ENCODE assay signal across 24 cellular contexts in the genomic region with DNA sequence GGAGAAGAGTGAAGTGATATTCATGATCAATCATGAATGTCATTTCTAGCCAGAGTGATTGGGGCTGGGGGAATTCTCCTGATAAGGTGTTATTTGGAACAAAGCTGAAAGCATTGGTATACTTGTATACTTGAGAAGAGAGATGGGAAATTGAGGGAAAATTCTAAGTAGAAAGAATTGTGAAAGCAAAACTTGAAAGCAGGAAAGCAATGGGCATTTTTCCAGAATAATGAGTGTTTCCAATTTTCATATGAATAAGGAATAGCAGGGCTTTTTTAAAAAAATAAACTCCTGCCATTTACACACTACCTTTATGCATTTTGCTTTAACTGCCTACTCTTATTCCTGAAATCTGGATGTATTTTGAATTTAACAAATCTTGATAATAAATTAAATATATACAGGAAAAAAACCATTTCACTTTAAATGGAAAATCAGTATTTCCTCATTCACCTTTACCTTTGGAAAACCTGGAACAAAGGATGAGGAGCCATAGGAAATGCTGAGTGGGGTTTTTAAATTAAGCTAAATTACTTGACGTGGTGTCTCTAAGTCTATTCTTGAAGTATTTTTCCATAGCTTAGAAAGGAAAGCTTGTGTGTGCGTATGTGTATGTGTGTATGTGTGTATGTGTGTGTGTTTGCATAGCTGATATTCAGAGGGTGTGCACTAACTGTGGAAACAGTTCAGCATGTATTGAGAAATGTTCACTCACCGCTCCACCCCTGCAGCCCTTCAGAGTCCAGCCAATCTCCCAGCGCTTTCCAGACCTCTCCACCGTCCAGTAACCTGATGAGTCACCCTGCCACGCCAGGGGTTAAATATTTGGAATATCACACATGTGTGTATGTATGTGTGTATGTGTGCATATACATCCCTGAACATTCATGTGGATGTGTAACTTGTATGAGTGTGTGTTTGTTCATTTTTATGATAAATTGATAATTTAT.
DNase-seq lines count a peak whose midpoint lies in the region; ATAC-seq, FAIRE-seq and TF ChIP-seq lines count a peak whose summit lies in the region.
"Had no signal": no experiment of that assay in that cellular context is flagged by ENCODE, and none has a peak within 500 bp of the region (broad histone marks: within the 10 kb centered on the region; RNA-seq: fewer than 3 reads in every experiment).

No MANE protein-coding gene starts in this region.

- H3K4me2 ChIP-seq in astrocyte (ENCODE audit: low read length) = peak overlapping the region; percentile 15
- H3K4me2 ChIP-seq in hepatocyte = no peak overlapping the region
- H3K4me2 ChIP-seq: A549 had no signal

- H3K4me3 Mint-ChIP-seq in astrocyte (ENCODE audit: unreplicated experiment) = no peak overlapping the region
- H3K4me3 Mint-ChIP-seq: activated CD4-positive, alpha-beta T cell treated with anti-CD3 and anti-CD28 coated beads for 36 hours; endodermal cell; H9; IgD-negative memory B cell had no signal

- no peak overlapping the region for H3K27ac ChIP-seq in astrocyte (ENCODE audit: low read depth, low read length)
- no peak overlapping the region for H3K27ac ChIP-seq in hepatocyte
- H3K27ac ChIP-seq: A549, thyroid gland had no signal

- H3K27me3 ChIP-seq in astrocyte (ENCODE audit: insufficient read depth, low read length) (no peaks in the 10 kb centered on the region), hepatocyte (no peaks in the 10 kb centered on the region), BE2C (no peaks in the 10 kb centered on the region)
- H3K27me3 ChIP-seq: thyroid gland had no signal

- no peaks in the 10 kb centered on the region for H3K9me2 ChIP-seq in hepatocyte (replicated peaks; ENCODE audit: insufficient read depth)

- H3K4me3 ChIP-seq in astrocyte (ENCODE audit: insufficient read depth, low read depth, low read length) (no peak overlapping the region), hepatocyte (no peak overlapping the region), mucosa of descending colon (no peak overlapping the region), BE2C (ENCODE audit: low read depth, low read length) (no peak overlapping the region)
- H3K4me3 ChIP-seq: A549, thyroid gland had no signal

- no peak overlapping the region for H3K27ac Mint-ChIP-seq in astrocyte (ENCODE audit: unreplicated experiment)
- H3K27ac Mint-ChIP-seq: activated CD4-positive, alpha-beta T cell treated with anti-CD3 and anti-CD28 coated beads for 36 hours; endodermal cell; H9; IgD-negative memory B cell had no signal

- 65% methylated on average over 6 of the region's 6 CpGs for WGBS in hepatocyte (ENCODE audit: low lambda C conversion rate, missing lambda C conversion rate)

- peaks cover 1% of the 10 kb centered on the region for H3K27me3 Mint-ChIP-seq in astrocyte (ENCODE audit: low read depth, unreplicated experiment)
- H3K27me3 Mint-ChIP-seq: activated CD4-positive, alpha-beta T cell treated with anti-CD3 and anti-CD28 coated beads for 36 hours; IgD-negative memory B cell had no signal

- H3K36me3 ChIP-seq in astrocyte (ENCODE audit: insufficient read depth, low read length) = no peaks in the 10 kb centered on the region
- no peaks in the 10 kb centered on the region for H3K36me3 ChIP-seq in hepatocyte (replicated peaks; ENCODE audit: insufficient read depth, low read depth)
- no peaks in the 10 kb centered on the region for H3K36me3 ChIP-seq in mucosa of descending colon (ENCODE audit: low read depth)
- no peaks in the 10 kb centered on the region for H3K36me3 ChIP-seq in BE2C
- H3K36me3 ChIP-seq: thyroid gland had no signal

- DNase-seq in A172 (ENCODE audit: low spot score) = peak; percentile 13
- peak; percentile 61 for DNase-seq in HS-5 (ENCODE audit: low read depth)
- peak; percentile 52 for DNase-seq in astrocyte (ENCODE audit: low read depth)
- DNase-seq in hepatocyte (ENCODE audit: low spot score) = peak; percentile 45
- no peak for DNase-seq in mucosa of descending colon
- no peak for DNase-seq in putamen (ENCODE audit: low spot score)
- no peak for DNase-seq in NCI-H1417 (lab: John Stamatoyannopoulos, UW)
- no peak for DNase-seq in BE2C
- DNase-seq: activated CD4-positive, alpha-beta T cell treated with anti-CD3 and anti-CD28 coated beads for 36 hours; activated effector memory CD4-positive, alpha-beta T cell treated with anti-CD3 and anti-CD28 coated beads, Interleukin-2, amount 50 U/mL, for 16 hours; amygdala; DMS79; endodermal cell; foreskin melanocyte; H9; NCI-H2081 treated with DMSO at 0.1 percent for 48 hours; NCI-H526 treated with DMSO at 0.1 percent for 48 hours; right cardiac atrium; stimulated activated naive CD4-positive, alpha-beta T cell; thyroid gland had no signal

- no peak for FAIRE-seq in astrocyte (lab: Jason Lieb, UNC)
- FAIRE-seq: A549, GM18507, TTC549 had no signal

- no peaks in the 10 kb centered on the region for H3K4me1 ChIP-seq in astrocyte (ENCODE audit: insufficient read depth, low read length)
- no peaks in the 10 kb centered on the region for H3K4me1 ChIP-seq in hepatocyte (ENCODE audit: insufficient read depth)
- H3K4me1 ChIP-seq in mucosa of descending colon (ENCODE audit: low read depth) = no peaks in the 10 kb centered on the region
- no peaks in the 10 kb centered on the region for H3K4me1 ChIP-seq in BE2C
- H3K4me1 ChIP-seq: A549, thyroid gland had no signal

- H3K9ac ChIP-seq in astrocyte (ENCODE audit: low read length) = no peak overlapping the region

- intact Hi-C loops in mucosa of descending colon (cut with DNase I, micrococcal nuclease) = no loop called here

- H4K20me1 ChIP-seq in astrocyte (ENCODE audit: insufficient read depth, low read length) (no peaks in the 10 kb centered on the region), hepatocyte (ENCODE audit: insufficient read depth, poor library complexity, severe bottlenecking) (no peaks in the 10 kb centered on the region)

- TF ChIP-seq CTCF in astrocyte (IDR thresholded peaks at IDR 0.05; ENCODE audit: insufficient read depth, low read depth, low read length) (no peak), hepatocyte (IDR thresholded peaks at IDR 0.05; ENCODE audit: poor library complexity) (no peak), mucosa of descending colon (IDR thresholded peaks at IDR 0.05) (no peak), BE2C (IDR thresholded peaks at IDR 0.05; ENCODE audit: low read depth, low read length) (no peak)

- H3K4me1 Mint-ChIP-seq in astrocyte (ENCODE audit: low read depth, unreplicated experiment) = peaks cover 13% of the 10 kb centered on the region
- H3K4me1 Mint-ChIP-seq: activated CD4-positive, alpha-beta T cell treated with anti-CD3 and anti-CD28 coated beads for 36 hours; IgD-negative memory B cell had no signal

- ATAC-seq in mucosa of descending colon = no peak
- ATAC-seq: A549; activated CD4-positive, alpha-beta T cell treated with anti-CD3 and anti-CD28 coated beads for 36 hours; right cardiac atrium had no signal

- H3K9me3 Mint-ChIP-seq in astrocyte (ENCODE audit: unreplicated experiment) = no peaks in the 10 kb centered on the region
- H3K9me3 Mint-ChIP-seq: endodermal cell, H9 had no signal

- no peak overlapping the region for H2AFZ ChIP-seq in astrocyte (ENCODE audit: low read depth, low read length)
- no peak overlapping the region for H2AFZ ChIP-seq in hepatocyte

- H3K36me3 Mint-ChIP-seq in astrocyte (ENCODE audit: low read depth, unreplicated experiment) = no peaks in the 10 kb centered on the region
- H3K36me3 Mint-ChIP-seq: IgD-negative memory B cell had no signal

- H3K79me2 ChIP-seq in astrocyte (ENCODE audit: insufficient read depth, low read length) = no peaks in the 10 kb centered on the region
- no peaks in the 10 kb centered on the region for H3K79me2 ChIP-seq in hepatocyte

- H3K9me3 ChIP-seq in astrocyte (ENCODE audit: insufficient read depth, low read depth, low read length) (no peaks in the 10 kb centered on the region), hepatocyte (ENCODE audit: low read depth) (no peaks in the 10 kb centered on the region), mucosa of descending colon (no peaks in the 10 kb centered on the region), BE2C (no peaks in the 10 kb centered on the region)
- H3K9me3 ChIP-seq: A549, thyroid gland had no signal

Comparison
In these comparisons a context has a peak if more than half of its experiments do, and no peak if none do; other contexts are left out.
1. DNase-seq: peak in A172 (single experiment), HS-5 (single experiment), astrocyte (single experiment) and hepatocyte (single experiment); none in mucosa of descending colon (0 of 3), putamen (single experiment), NCI-H1417 (0 of 3) and BE2C (single experiment).